Comparison of ENCODE assay signal across 1 cellular context in the genomic region with DNA sequence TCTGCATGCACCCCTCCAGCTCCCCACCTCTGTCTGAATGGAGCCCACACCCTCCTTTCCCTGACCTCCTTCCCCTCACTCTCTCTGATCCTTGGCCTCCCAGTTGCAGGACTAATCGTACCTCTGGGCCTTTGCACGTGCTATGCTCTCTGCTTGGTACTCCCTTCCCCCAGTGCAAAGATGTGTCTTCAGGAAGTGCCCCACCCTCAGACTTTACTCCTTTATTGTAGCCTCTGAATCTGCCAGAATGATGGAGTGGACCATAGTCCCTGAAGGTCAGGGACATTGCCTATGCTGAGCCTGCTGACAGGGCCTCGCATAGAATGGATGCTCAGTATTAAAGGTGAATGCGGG.
TF ChIP-seq lines count a peak whose summit lies in the region.

No MANE protein-coding gene starts in this region.

TF ChIP-seq in IMR-90, 13 proteins besides CTCF, POLR2A, EP300 and RAD21 (continued from another document):
- TF ChIP-seq CHD1 (IDR thresholded peaks at IDR 0.05; ENCODE audit: low read depth, low read length): no peak
- TF ChIP-seq RCOR1 (IDR thresholded peaks at IDR 0.05; ENCODE audit: insufficient replicate concordance, low read length): no peak
- TF ChIP-seq, protein P1, sequence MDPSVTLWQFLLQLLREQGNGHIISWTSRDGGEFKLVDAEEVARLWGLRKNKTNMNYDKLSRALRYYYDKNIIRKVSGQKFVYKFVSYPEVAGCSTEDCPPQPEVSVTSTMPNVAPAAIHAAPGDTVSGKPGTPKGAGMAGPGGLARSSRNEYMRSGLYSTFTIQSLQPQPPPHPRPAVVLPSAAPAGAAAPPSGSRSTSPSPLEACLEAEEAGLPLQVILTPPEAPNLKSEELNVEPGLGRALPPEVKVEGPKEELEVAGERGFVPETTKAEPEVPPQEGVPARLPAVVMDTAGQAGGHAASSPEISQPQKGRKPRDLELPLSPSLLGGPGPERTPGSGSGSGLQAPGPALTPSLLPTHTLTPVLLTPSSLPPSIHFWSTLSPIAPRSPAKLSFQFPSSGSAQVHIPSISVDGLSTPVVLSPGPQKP (IDR thresholded peaks at IDR 0.05; ENCODE audit: borderline replicate concordance, low read depth, low read length): no peak
- TF ChIP-seq MAFK (IDR thresholded peaks at IDR 0.05; ENCODE audit: low read depth, low read length): no peak
- TF ChIP-seq BHLHE40 (IDR thresholded peaks at IDR 0.05; ENCODE audit: low read depth, low read length): peak; percentile 14; the same call in 1 of the 2 replicates
- TF ChIP-seq MAZ (IDR thresholded peaks at IDR 0.05; ENCODE audit: borderline replicate concordance, low read depth, low read length): no peak
- TF ChIP-seq RFX5 (IDR thresholded peaks at IDR 0.05; ENCODE audit: low read depth, low read length): no peak
- TF ChIP-seq MXI1 (IDR thresholded peaks at IDR 0.05; ENCODE audit: borderline replicate concordance, low read depth, low read length): no peak
